Comparison of ENCODE assay signal across 21 cellular contexts in genomic region chr17:78826426-78826825, GRCh38. TPM values are rescaled to one million over a fixed set of nuclear protein-coding genes. Genes with fewer than 3 reads are reported as not detected.
DNase-seq lines count a peak whose midpoint lies in the region; ATAC-seq and TF ChIP-seq lines count a peak whose summit lies in the region.
"Had no signal": no experiment of that assay in that cellular context is flagged by ENCODE, and none has a peak within 500 bp of the region (broad histone marks: within the 10 kb centered on the region; RNA-seq: fewer than 3 reads in every experiment).

No MANE protein-coding gene starts in this region.

- CTCF ChIA-PET in CD4-positive, alpha-beta memory T cell (lab: Charles Lee; ENCODE audit: partially characterized antibody), result interaction anchor here (1.3 kb wide), 1 partner anchor 9 kb away, joined by 3 read pairs; no protein-coding TSS in a partner anchor

- peaks cover 16 to 56% (median 36%) of the 10 kb centered on the region in 4 donors for H3K4me1 Mint-ChIP-seq in CD4-positive, alpha-beta memory T cell
- peaks cover 2 to 17% (median 6%) of the 10 kb centered on the region in 3 donors for H3K4me1 Mint-ChIP-seq in IgD-negative memory B cell

- H3K36me3 Mint-ChIP-seq in CD4-positive, alpha-beta memory T cell, result peaks cover 73 to 88% of the 10 kb centered on the region in 2 donors
- H3K36me3 Mint-ChIP-seq in IgD-negative memory B cell, result peaks cover 7% of the 10 kb centered on the region

- no peaks in the 10 kb centered on the region for H3K27me3 ChIP-seq in CD4-positive, alpha-beta memory T cell (ENCODE audit: insufficient read depth, low read length)
- no peaks in the 10 kb centered on the region for H3K27me3 ChIP-seq in gastroesophageal sphincter
- H3K27me3 ChIP-seq in sigmoid colon, result no peaks in the 10 kb centered on the region
- H3K27me3 ChIP-seq in BE2C, result no peaks in the 10 kb centered on the region
- H3K27me3 ChIP-seq: suprapubic skin had no signal

- POLR2A ChIA-PET in CD4-positive, alpha-beta memory T cell (lab: Charles Lee; ENCODE audit: partially characterized antibody), result interaction anchor here (1.6 kb wide), 1 partner anchor 37 kb away, joined by 3 read pairs; no protein-coding TSS in a partner anchor

- TF ChIP-seq POLR2A in gastroesophageal sphincter (IDR thresholded peaks at IDR 0.05) (no peak), sigmoid colon (IDR thresholded peaks at IDR 0.05) (no peak)

- DNase-seq in CD4-positive, alpha-beta memory T cell, result no peak
- DNase-seq in sigmoid colon (peak; percentile 6), BE2C (no peak), T1000 (lab: John Stamatoyannopoulos, UW) (no peak)
- DNase-seq: activated CD4-positive, alpha-beta T cell treated with anti-CD3 and anti-CD28 coated beads for 4 hours; activated CD8-positive, alpha-beta memory T cell treated with anti-CD3 and anti-CD28 coated beads, Interleukin-2, amount 10 ng/mL, durations not matched to agents 7 days and 5 days; cortex of kidney; DND-41; left ventricle myocardium superior; NCI-H2081 treated with DMSO at 0.1 percent for 48 hours; NCI-H510A; NK-92 treated with Interleukin-12 subunit alpha and Interleukin-12 subunit beta, amount 100 ng/mL, for 24 hours; SIG-M5 had no signal

- intact Hi-C loops in CD4-positive, alpha-beta memory T cell (cut with micrococcal nuclease), result no loop called here
- intact Hi-C loops in sigmoid colon (cut with DNase I), result no loop called here

- H3K4me3 ChIP-seq in CD4-positive, alpha-beta memory T cell (ENCODE audit: low read length in 2 of 2), result no peak overlapping the region
- H3K4me3 ChIP-seq in gastroesophageal sphincter, result no peak overlapping the region
- no peak overlapping the region for H3K4me3 ChIP-seq in sigmoid colon
- no peak overlapping the region for H3K4me3 ChIP-seq in BE2C (ENCODE audit: low read depth, low read length)
- H3K4me3 ChIP-seq: psoas muscle, suprapubic skin had no signal

- no peak overlapping the region for H3K27ac ChIP-seq in CD4-positive, alpha-beta memory T cell (ENCODE audit: low read depth, low read length)
- peak overlapping the region in 2 of 4 donors; percentile 21 to 38 for H3K27ac ChIP-seq in gastroesophageal sphincter
- H3K27ac ChIP-seq in sigmoid colon, result peak overlapping the region in 1 of 4 donors; percentile 41
- H3K27ac ChIP-seq: psoas muscle, suprapubic skin had no signal

- H3K4me1 ChIP-seq in CD4-positive, alpha-beta memory T cell (ENCODE audit: insufficient read depth, low read length), result no peaks in the 10 kb centered on the region
- H3K4me1 ChIP-seq in gastroesophageal sphincter, result no peaks in the 10 kb centered on the region
- H3K4me1 ChIP-seq in sigmoid colon, result no peaks in the 10 kb centered on the region
- H3K4me1 ChIP-seq in BE2C, result peaks cover 10% of the 10 kb centered on the region
- H3K4me1 ChIP-seq: psoas muscle had no signal

- no peak overlapping the region for H3K4me3 Mint-ChIP-seq in CD4-positive, alpha-beta memory T cell
- no peak overlapping the region for H3K4me3 Mint-ChIP-seq in IgD-negative memory B cell
- H3K4me3 Mint-ChIP-seq: activated CD8-positive, alpha-beta memory T cell treated with anti-CD3 and anti-CD28 coated beads, Interleukin-2, amount 10 ng/mL, durations not matched to agents 7 days and 5 days; neural crest cell had no signal

- peak; percentile 46 for ATAC-seq in gastroesophageal sphincter
- ATAC-seq in HG03342 (IDR thresholded peaks at IDR 0.05; ENCODE audit: unreplicated experiment), result no peak
- ATAC-seq in GM19455 (IDR thresholded peaks at IDR 0.05; ENCODE audit: unreplicated experiment), result no peak
- ATAC-seq: activated CD8-positive, alpha-beta memory T cell treated with anti-CD3 and anti-CD28 coated beads, Interleukin-2, amount 10 ng/mL, durations not matched to agents 7 days and 5 days; Panc1; psoas muscle had no signal

- no peak for TF ChIP-seq CTCF in gastroesophageal sphincter (IDR thresholded peaks at IDR 0.05)
- TF ChIP-seq CTCF in sigmoid colon (IDR thresholded peaks at IDR 0.05), result no peak
- TF ChIP-seq CTCF in BE2C (IDR thresholded peaks at IDR 0.05; ENCODE audit: low read depth, low read length), result no peak

- H3K27me3 Mint-ChIP-seq in CD4-positive, alpha-beta memory T cell, result no peaks in the 10 kb centered on the region
- H3K27me3 Mint-ChIP-seq in IgD-negative memory B cell, result no peaks in the 10 kb centered on the region
- H3K27me3 Mint-ChIP-seq: activated CD8-positive, alpha-beta memory T cell treated with anti-CD3 and anti-CD28 coated beads, Interleukin-2, amount 10 ng/mL, durations not matched to agents 7 days and 5 days had no signal

- WGBS in gastroesophageal sphincter (ENCODE audit: low coverage in 1 of 2), 2 donors, result 85 to 91% methylated on average over 4 of the region's 4 CpGs
- 90 to 92% methylated on average over 4 of the region's 4 CpGs for WGBS in sigmoid colon, 2 donors

- peak overlapping the region in 5 of 7 donors; percentile 17 to 48 (median 26) for H3K27ac Mint-ChIP-seq in CD4-positive, alpha-beta memory T cell
- peak overlapping the region in 2 of 3 donors; percentile 10 to 52 for H3K27ac Mint-ChIP-seq in IgD-negative memory B cell

- H3K9me3 Mint-ChIP-seq in CD4-positive, alpha-beta memory T cell, result no peaks in the 10 kb centered on the region
- no peaks in the 10 kb centered on the region for H3K9me3 Mint-ChIP-seq in IgD-negative memory B cell
- H3K9me3 Mint-ChIP-seq: neural crest cell had no signal

- H3K9me3 ChIP-seq in CD4-positive, alpha-beta memory T cell (ENCODE audit: control insufficient read depth in 1 of 2, low read length in 2 of 2), result no peaks in the 10 kb centered on the region
- no peaks in the 10 kb centered on the region for H3K9me3 ChIP-seq in gastroesophageal sphincter
- H3K9me3 ChIP-seq in sigmoid colon, result no peaks in the 10 kb centered on the region
- H3K9me3 ChIP-seq in BE2C, result no peaks in the 10 kb centered on the region
- H3K9me3 ChIP-seq: psoas muscle, suprapubic skin had no signal

- peaks cover 77% of the 10 kb centered on the region for H3K36me3 ChIP-seq in CD4-positive, alpha-beta memory T cell (ENCODE audit: insufficient read depth, low read length)
- H3K36me3 ChIP-seq in gastroesophageal sphincter (peaks cover 0 to 100% of the 10 kb centered on the region in 2 donors), sigmoid colon (peaks cover 35 to 100% (median 58%) of the 10 kb centered on the region in 4 donors), BE2C (peaks cover 86% of the 10 kb centered on the region)

- TF ChIP-seq EP300 in gastroesophageal sphincter (IDR thresholded peaks at IDR 0.05) (no peak), sigmoid colon (IDR thresholded peaks at IDR 0.05) (peak in 1 of 4 donors; percentile 28)

RNA-seq across cellular contexts. Expression of gene USP36, which starts 14.2 kb away (rescaled TPM):
- 100 to 1,000 TPM; 181 to 183 TPM for total RNA-seq in CD4-positive, alpha-beta memory T cell
- polyA plus RNA-seq in CD4-positive, alpha-beta memory T cell, result 10 to 100 TPM; 35.4 to 55.1 TPM
- polyA plus RNA-seq in IgD-negative memory B cell, result 28.8 TPM
- 10 to 100 TPM; 26.6 to 44.0 (median 34.6) TPM for total RNA-seq in gastroesophageal sphincter
- 10 to 100 TPM; 18.5 to 49.3 (median 35.9) TPM for total RNA-seq in sigmoid colon
- polyA plus RNA-seq in sigmoid colon, result 10 to 100 TPM in 2 of 3 donors, 1 to 10 TPM in 1; 6.7 to 28.6 (median 13.8) TPM
- 110 TPM for polyA plus RNA-seq in BE2C (2012; ENCODE audit: insufficient read depth, insufficient read length, low read depth)

RNA-seq across cellular contexts. Expression of gene CYTH1, which starts 44.4 kb away (rescaled TPM):
- 100 to 1,000 TPM; 380 to 390 TPM for total RNA-seq in CD4-positive, alpha-beta memory T cell
- 100 to 1,000 TPM; 271 to 370 TPM for polyA plus RNA-seq in CD4-positive, alpha-beta memory T cell
- 210 TPM for polyA plus RNA-seq in IgD-negative memory B cell
- 10 to 100 TPM; 26.9 to 38.0 (median 31.0) TPM for total RNA-seq in gastroesophageal sphincter
- total RNA-seq in sigmoid colon, result 10 to 100 TPM; 26.7 to 38.5 (median 35.2) TPM
- 10 to 100 TPM; 56.5 to 83.8 (median 64.3) TPM for polyA plus RNA-seq in sigmoid colon
- polyA plus RNA-seq in BE2C (2012; ENCODE audit: insufficient read depth, insufficient read length, low read depth), result 51.1 TPM

Comparison
In these comparisons a context has a peak if more than half of its experiments do, and no peak if none do; other contexts are left out.
1. RNA of gene CYTH1, which starts 44.4 kb away (total RNA-seq): 380 to 390 TPM in CD4-positive, alpha-beta memory T cell; 26.7 to 38.5 TPM in sigmoid colon and 26.9 to 38.0 TPM in gastroesophageal sphincter; every median in the first group is over 4 times any median in the second.